ENCODE assay signal across 25 cellular contexts in genomic region chr5:119279093-119279492, GRCh38.
DNase-seq lines count a peak whose midpoint lies in the region; ATAC-seq and TF ChIP-seq lines count a peak whose summit lies in the region.
"Had no signal": no experiment of that assay in that cellular context is flagged by ENCODE, and none has a peak within 500 bp of the region (broad histone marks: within the 10 kb centered on the region; RNA-seq: fewer than 3 reads in every experiment).

No MANE protein-coding gene starts in this region.

- H3K4me1 ChIP-seq in OCI-LY1 (ENCODE audit: insufficient read depth, low read length, severe bottlenecking) = peaks cover 95% of the 10 kb centered on the region
- H3K4me1 ChIP-seq: parathyroid adenoma, uterus had no signal

- H3K27ac ChIP-seq in OCI-LY1 (ENCODE audit: low read depth, low read length, poor library complexity, severe bottlenecking) = peak overlapping the region; percentile 33
- H3K27ac ChIP-seq: hepatocyte, parathyroid adenoma, SJSA1, uterus had no signal

- H2AFZ ChIP-seq in OCI-LY1 (ENCODE audit: low read length) = no peak overlapping the region
- H2AFZ ChIP-seq: hepatocyte, parathyroid adenoma had no signal

- H4K20me1 ChIP-seq in OCI-LY1 (ENCODE audit: insufficient read depth, low read length) = no peaks in the 10 kb centered on the region

- H3K9me3 ChIP-seq in OCI-LY1 (ENCODE audit: low read length) = no peaks in the 10 kb centered on the region
- H3K9me3 ChIP-seq: MG63, SJSA1, uterus had no signal

- H3K4me2 ChIP-seq in OCI-LY1 (ENCODE audit: low read length) = peak overlapping the region; percentile 93
- H3K4me2 ChIP-seq: hepatocyte had no signal

- peaks cover 84% of the 10 kb centered on the region for H3K36me3 Mint-ChIP-seq in activated T-cell treated with anti-CD3 and anti-CD28 coated beads, Interleukin-2, amount 50 U/mL, for 24 hours (ENCODE audit: low read depth)
- H3K36me3 Mint-ChIP-seq in activated naive CD8-positive, alpha-beta T cell treated with anti-CD3 and anti-CD28 coated beads, Interleukin-2, amount 50 U/mL, for 24 hours (ENCODE audit: low read depth) = peaks cover 43% of the 10 kb centered on the region
- peaks cover 97% of the 10 kb centered on the region for H3K36me3 Mint-ChIP-seq in stimulated activated effector memory CD8-positive, alpha-beta T cell treated with anti-CD3 and anti-CD28 coated beads, Interleukin-12 subunit alpha, Interleukin-12 subunit beta, amount 100 ng/mL, for 72 hours

- no peak for ATAC-seq in activated naive CD8-positive, alpha-beta T cell treated with anti-CD3 and anti-CD28 coated beads, Interleukin-2, amount 50 U/mL, for 24 hours
- ATAC-seq in stimulated activated effector memory CD8-positive, alpha-beta T cell treated with anti-CD3 and anti-CD28 coated beads, Interleukin-12 subunit alpha, Interleukin-12 subunit beta, amount 100 ng/mL, for 72 hours = peak; percentile 37

- no peaks in the 10 kb centered on the region for H3K9me2 ChIP-seq in OCI-LY1 (ENCODE audit: low read depth, low read length)

- H3K9me3 Mint-ChIP-seq in activated T-cell treated with anti-CD3 and anti-CD28 coated beads, Interleukin-2, amount 50 U/mL, for 24 hours = no peaks in the 10 kb centered on the region
- no peaks in the 10 kb centered on the region for H3K9me3 Mint-ChIP-seq in activated naive CD8-positive, alpha-beta T cell treated with anti-CD3 and anti-CD28 coated beads, Interleukin-2, amount 50 U/mL, for 24 hours
- H3K9me3 Mint-ChIP-seq in stimulated activated effector memory CD8-positive, alpha-beta T cell treated with anti-CD3 and anti-CD28 coated beads, Interleukin-12 subunit alpha, Interleukin-12 subunit beta, amount 100 ng/mL, for 72 hours = no peaks in the 10 kb centered on the region
- H3K9me3 Mint-ChIP-seq: dendritic cell treated with granulocyte-macrophage colony-stimulating factor and Interleukin-4, amounts not matched to agents 40 ng/mL and 50 ng/mL, for 4 days; H9 had no signal

- H3K36me3 ChIP-seq in OCI-LY1 (ENCODE audit: insufficient read depth, low read length) = peaks cover 18% of the 10 kb centered on the region; the same call in 1 of the 2 replicates
- H3K36me3 ChIP-seq: MG63, SJSA1, uterus had no signal

- TF ChIP-seq CTCF in OCI-LY1 (IDR thresholded peaks at IDR 0.05; ENCODE audit: low read length) = no peak

- DNase-seq in activated T-cell treated with anti-CD3 and anti-CD28 coated beads, Interleukin-2, amount 50 U/mL, for 24 hours = no peak
- DNase-seq in activated T-cell treated with anti-CD3 and anti-CD28 coated beads, Interleukin-2, amount 50 U/mL, for 48 hours = no peak
- DNase-seq in activated naive CD8-positive, alpha-beta T cell treated with anti-CD3 and anti-CD28 coated beads, Interleukin-2, amount 50 U/mL, for 24 hours = no peak
- no peak for DNase-seq in stimulated activated effector memory CD8-positive, alpha-beta T cell treated with anti-CD3 and anti-CD28 coated beads, Interleukin-12 subunit alpha, Interleukin-12 subunit beta, amount 100 ng/mL, for 72 hours (ENCODE audit: low spot score in 2 of 2)
- no peak for DNase-seq in stimulated activated CD4-positive, alpha-beta T cell treated with anti-CD3 and anti-CD28 coated beads, Interleukin-1b, Interleukin-23, amount 100 ng/mL, for 48 hours
- DNase-seq in NCI-H82 treated with DMSO at 0.1 percent for 48 hours (lab: John Stamatoyannopoulos, UW; ENCODE audit: unreplicated experiment) = no peak
- DNase-seq in NCI-H2196 treated with DMSO at 0.1 percent for 48 hours (lab: John Stamatoyannopoulos, UW; ENCODE audit: unreplicated experiment) = no peak
- DNase-seq: activated CD4-positive, CD25-positive, alpha-beta regulatory T cell; activated CD8-positive, alpha-beta memory T cell treated with anti-CD3 and anti-CD28 coated beads, Interleukin-2, amount 50 U/mL, for 48 hours; amniotic stem cell; DMS79 treated with DMSO at 0.1 percent for 48 hours; foreskin fibroblast; H9; MG63; NCI-H146; NCI-H2227 treated with DMSO at 0.1 percent for 48 hours; NCI-H774; T-helper 9 cell; uterus had no signal

- no peaks in the 10 kb centered on the region for H3K27me3 Mint-ChIP-seq in activated T-cell treated with anti-CD3 and anti-CD28 coated beads, Interleukin-2, amount 50 U/mL, for 24 hours
- H3K27me3 Mint-ChIP-seq in activated naive CD8-positive, alpha-beta T cell treated with anti-CD3 and anti-CD28 coated beads, Interleukin-2, amount 50 U/mL, for 24 hours = no peaks in the 10 kb centered on the region
- H3K27me3 Mint-ChIP-seq: dendritic cell treated with granulocyte-macrophage colony-stimulating factor and Interleukin-4, amounts not matched to agents 40 ng/mL and 50 ng/mL, for 4 days had no signal

- H3K79me2 ChIP-seq in OCI-LY1 (ENCODE audit: insufficient read depth, low read length) = peaks cover 68% of the 10 kb centered on the region
- H3K79me2 ChIP-seq: parathyroid adenoma had no signal

- peak overlapping the region; percentile 25 for H3K4me3 Mint-ChIP-seq in activated T-cell treated with anti-CD3 and anti-CD28 coated beads, Interleukin-2, amount 50 U/mL, for 24 hours
- H3K4me3 Mint-ChIP-seq in activated naive CD8-positive, alpha-beta T cell treated with anti-CD3 and anti-CD28 coated beads, Interleukin-2, amount 50 U/mL, for 24 hours = peak overlapping the region; percentile 28
- peak overlapping the region; percentile 95 for H3K4me3 Mint-ChIP-seq in stimulated activated effector memory CD8-positive, alpha-beta T cell treated with anti-CD3 and anti-CD28 coated beads, Interleukin-12 subunit alpha, Interleukin-12 subunit beta, amount 100 ng/mL, for 72 hours
- H3K4me3 Mint-ChIP-seq: dendritic cell treated with granulocyte-macrophage colony-stimulating factor and Interleukin-4, amounts not matched to agents 40 ng/mL and 50 ng/mL, for 4 days; H9 had no signal

- no peak overlapping the region for H3K4me3 ChIP-seq in OCI-LY1 (ENCODE audit: low read depth, low read length, poor library complexity, severe bottlenecking)
- H3K4me3 ChIP-seq: hepatocyte, lung, MG63, SJSA1, uterus had no signal

- no peak overlapping the region for H3K9ac ChIP-seq in OCI-LY1 (ENCODE audit: low read length)
- H3K9ac ChIP-seq: parathyroid adenoma had no signal

- H3K4me1 Mint-ChIP-seq in activated T-cell treated with anti-CD3 and anti-CD28 coated beads, Interleukin-2, amount 50 U/mL, for 24 hours (ENCODE audit: low read depth) = peaks cover 98% of the 10 kb centered on the region
- peaks cover 99% of the 10 kb centered on the region for H3K4me1 Mint-ChIP-seq in activated naive CD8-positive, alpha-beta T cell treated with anti-CD3 and anti-CD28 coated beads, Interleukin-2, amount 50 U/mL, for 24 hours
- peaks cover 97% of the 10 kb centered on the region for H3K4me1 Mint-ChIP-seq in stimulated activated effector memory CD8-positive, alpha-beta T cell treated with anti-CD3 and anti-CD28 coated beads, Interleukin-12 subunit alpha, Interleukin-12 subunit beta, amount 100 ng/mL, for 72 hours

- H3K27ac Mint-ChIP-seq in activated T-cell treated with anti-CD3 and anti-CD28 coated beads, Interleukin-2, amount 50 U/mL, for 24 hours = peak overlapping the region; percentile 96
- H3K27ac Mint-ChIP-seq in activated naive CD8-positive, alpha-beta T cell treated with anti-CD3 and anti-CD28 coated beads, Interleukin-2, amount 50 U/mL, for 24 hours = peak overlapping the region; percentile 94
- H3K27ac Mint-ChIP-seq in stimulated activated effector memory CD8-positive, alpha-beta T cell treated with anti-CD3 and anti-CD28 coated beads, Interleukin-12 subunit alpha, Interleukin-12 subunit beta, amount 100 ng/mL, for 72 hours = peak overlapping the region; percentile 93
- H3K27ac Mint-ChIP-seq: dendritic cell treated with granulocyte-macrophage colony-stimulating factor and Interleukin-4, amounts not matched to agents 40 ng/mL and 50 ng/mL, for 4 days; H9 had no signal

- no peaks in the 10 kb centered on the region for H3K27me3 ChIP-seq in OCI-LY1 (ENCODE audit: insufficient read depth, low read length)
- H3K27me3 ChIP-seq: hepatocyte, MG63, SJSA1, uterus had no signal

- peaks cover 20% of the 10 kb centered on the region for H3F3A ChIP-seq in OCI-LY1 (ENCODE audit: insufficient read depth, low read length)

Comparison
In these comparisons a context has a peak if more than half of its experiments do, and no peak if none do; other contexts are left out.
1. H3K4me3 Mint-ChIP-seq: peak in every context shown above with its lines; median percentile 95 in stimulated activated effector memory CD8-positive, alpha-beta T cell treated with anti-CD3 and anti-CD28 coated beads, Interleukin-12 subunit alpha, Interleukin-12 subunit beta, amount 100 ng/mL, for 72 hours; 28 in activated naive CD8-positive, alpha-beta T cell treated with anti-CD3 and anti-CD28 coated beads, Interleukin-2, amount 50 U/mL, for 24 hours; 25 in activated T-cell treated with anti-CD3 and anti-CD28 coated beads, Interleukin-2, amount 50 U/mL, for 24 hours.